ENCODE assay signal across 8 cellular contexts in genomic region chr16:27235055-27235937, GRCh38. TPM values are rescaled to one million over a fixed set of nuclear protein-coding genes. Genes with fewer than 3 reads are reported as not detected.
DNase-seq lines count a peak whose midpoint lies in the region; ATAC-seq and TF ChIP-seq lines count a peak whose summit lies in the region.

No MANE protein-coding gene starts in this region.

- H3K27me3 ChIP-seq in ACC112 (ENCODE audit: insufficient read depth, low read length) (no peaks in the 10 kb centered on the region), GM23338 (ENCODE audit: insufficient read depth) (no peaks in the 10 kb centered on the region)

- H4K20me1 ChIP-seq in GM23338 (replicated peaks; ENCODE audit: insufficient read depth): no peaks in the 10 kb centered on the region

- H3K4me1 ChIP-seq in ACC112 (ENCODE audit: control insufficient read depth, insufficient read depth, low read length, unreplicated experiment) (peaks cover 15% of the 10 kb centered on the region), GM23338 (ENCODE audit: insufficient read depth) (no peaks in the 10 kb centered on the region)

- ATAC-seq in GM23338 (peak; percentile 83), GM18517 (IDR thresholded peaks at IDR 0.05; ENCODE audit: unreplicated experiment) (no peak)

- H3K27ac Mint-ChIP-seq in GM23338: no peak overlapping the region
- H3K27ac Mint-ChIP-seq in dendritic cell treated with granulocyte-macrophage colony-stimulating factor and Interleukin-4, amounts not matched to agents 40 ng/mL and 50 ng/mL, for 4 days: peak overlapping the region; percentile 61

- H3K4me3 ChIP-seq in ACC112 (ENCODE audit: low read depth, low read length) (peak overlapping the region; percentile 62), GM23338 (no peak overlapping the region), lower leg skin (ENCODE audit: low read depth, poor library complexity, severe bottlenecking) (no peak overlapping the region)

- intact Hi-C loops in dendritic cell treated with granulocyte-macrophage colony-stimulating factor and Interleukin-4, amounts not matched to agents 40 ng/mL and 50 ng/mL, for 4 days (cut with micrococcal nuclease): loop anchor here (1.0 to 10.0 kb wide), 5 partner anchors 37 to 220 kb away; partner anchors contain the start of gene IL4R
- intact Hi-C loops in lower leg skin (cut with DNase I; ENCODE audit: low total_unique reads): loop anchor here (5.0 kb wide), 1 partner anchor 137 kb away; no protein-coding TSS in a partner anchor

- H3K27me3 Mint-ChIP-seq in GM23338 (ENCODE audit: insufficient read depth, low read depth, poor library complexity): peaks cover 4% of the 10 kb centered on the region
- H3K27me3 Mint-ChIP-seq in dendritic cell treated with granulocyte-macrophage colony-stimulating factor and Interleukin-4, amounts not matched to agents 40 ng/mL and 50 ng/mL, for 4 days: no peaks in the 10 kb centered on the region

- H2AFZ ChIP-seq in ACC112 (ENCODE audit: low read length, unreplicated experiment): peak overlapping the region; percentile 21
- no peak overlapping the region for H2AFZ ChIP-seq in GM23338

- H3K36me3 ChIP-seq in ACC112 (ENCODE audit: insufficient read depth, low read length) (peaks cover 3% of the 10 kb centered on the region; the same call in 1 of the 2 replicates), GM23338 (ENCODE audit: insufficient read depth) (no peaks in the 10 kb centered on the region)

- H3K36me3 Mint-ChIP-seq in GM23338 (ENCODE audit: low read depth): no peaks in the 10 kb centered on the region
- H3K36me3 Mint-ChIP-seq in dendritic cell treated with granulocyte-macrophage colony-stimulating factor and Interleukin-4, amounts not matched to agents 40 ng/mL and 50 ng/mL, for 4 days (ENCODE audit: low read depth): peaks cover 14% of the 10 kb centered on the region

- H3K4me2 ChIP-seq in GM23338: no peak overlapping the region

- H3F3A ChIP-seq in GM23338 (replicated peaks; ENCODE audit: low read depth): no peaks in the 10 kb centered on the region

- TF ChIP-seq POLR2A in lower leg skin (IDR thresholded peaks at IDR 0.05): no peak

- peak overlapping the region; percentile 63 for H3K27ac ChIP-seq in ACC112 (ENCODE audit: low read depth, low read length)
- no peak overlapping the region for H3K27ac ChIP-seq in GM23338 (ENCODE audit: low read depth)

- H3K9me3 Mint-ChIP-seq in GM23338: no peaks in the 10 kb centered on the region
- no peaks in the 10 kb centered on the region for H3K9me3 Mint-ChIP-seq in dendritic cell treated with granulocyte-macrophage colony-stimulating factor and Interleukin-4, amounts not matched to agents 40 ng/mL and 50 ng/mL, for 4 days

- H3K4me1 Mint-ChIP-seq in GM23338: peaks cover 24% of the 10 kb centered on the region
- peaks cover 67% of the 10 kb centered on the region for H3K4me1 Mint-ChIP-seq in dendritic cell treated with granulocyte-macrophage colony-stimulating factor and Interleukin-4, amounts not matched to agents 40 ng/mL and 50 ng/mL, for 4 days (ENCODE audit: low read depth)

- no peak overlapping the region; the same call in 2 of the 3 replicates for H3K4me3 Mint-ChIP-seq in GM23338
- no peak overlapping the region for H3K4me3 Mint-ChIP-seq in dendritic cell treated with granulocyte-macrophage colony-stimulating factor and Interleukin-4, amounts not matched to agents 40 ng/mL and 50 ng/mL, for 4 days

- WGBS in lower leg skin, 2 donors: 19% methylated on average over 23 of the region's 23 CpGs

- TF ChIP-seq CTCF in GM23338 (conservative IDR thresholded peaks at IDR 0.05; ENCODE audit: low read depth in 2 of 2) (peak; percentile 74 to 95), lower leg skin (IDR thresholded peaks at IDR 0.05) (peak in 1 of 3 donors; percentile 63)

- no peaks in the 10 kb centered on the region for H3K79me2 ChIP-seq in ACC112 (ENCODE audit: control insufficient read depth, insufficient read depth, low read length, unreplicated experiment)
- no peaks in the 10 kb centered on the region for H3K79me2 ChIP-seq in GM23338 (replicated peaks; ENCODE audit: insufficient read depth)

- DNase-seq in GM23338 (ENCODE audit: low spot score): peak; percentile 73
- peak; percentile 63 for DNase-seq in NCI-H748 (lab: John Stamatoyannopoulos, UW; ENCODE audit: unreplicated experiment)
- DNase-seq in activated CD4-positive, alpha-beta T cell treated with anti-CD3 and anti-CD28 coated beads, Interleukin-2, amount 50 U/mL, for 48 hours: peak; percentile 80 to 84
- peak; percentile 92 to 99 for DNase-seq in lower leg skin (ENCODE audit: low spot score in 2 of 2)
- peak; percentile 50 to 85 (median 73) for DNase-seq in stimulated activated CD4-positive, alpha-beta T cell treated with anti-CD3 and anti-CD28 coated beads, TNF-alpha, amount 100 ng/mL, for 1 hour (ENCODE audit: low read depth in 3 of 3, low spot score in 1 of 3)

- H3K9me2 ChIP-seq in GM23338 (ENCODE audit: insufficient read depth): no peaks in the 10 kb centered on the region

TF ChIP-seq in GM23338, 12 proteins besides CTCF, POLR2A, EP300 and RAD21 (continues in another document):
- TF ChIP-seq ZNF331 (CRISPR knock-in tag; IDR thresholded peaks at IDR 0.05; ENCODE audit: low read depth) (no peak), ZNF462 (CRISPR knock-in tag; IDR thresholded peaks at IDR 0.05) (no peak), JUNB (IDR thresholded peaks at IDR 0.05; ENCODE audit: unreplicated experiment) (no peak)

RNA-seq across cellular contexts. Expression of gene KDM8, which starts 32.0 kb away (rescaled TPM):
- 5.1 and 9.1 TPM in 2 replicates for total RNA-seq in GM23338 (2014; rRNA removed; shearing (Covaris generic))
- polyA plus RNA-seq in GM23338 (2016; fragmentation: Nextera tagmentation; extraction: Ambion mirVana): 3.8 and 5.7 TPM in 2 replicates
- 1 to 10 TPM in 3 of 4 donors, under 1 TPM in 1; 0.84 to 4.5 (median 1.9) TPM for total RNA-seq in lower leg skin

RNA-seq across cellular contexts. Expression of gene NSMCE1, which starts 33.3 kb away (rescaled TPM):
- total RNA-seq in GM23338 (2014; rRNA removed; shearing (Covaris generic)): 30.6 and 33.9 TPM in 2 replicates
- polyA plus RNA-seq in GM23338 (2016; fragmentation: Nextera tagmentation; extraction: Ambion mirVana): 47.2 and 50.8 TPM in 2 replicates
- total RNA-seq in lower leg skin: 10 to 100 TPM; 17.3 to 29.2 (median 21.1) TPM
